8 cellular contexts compared by ENCODE assay signal in the genomic region with DNA sequence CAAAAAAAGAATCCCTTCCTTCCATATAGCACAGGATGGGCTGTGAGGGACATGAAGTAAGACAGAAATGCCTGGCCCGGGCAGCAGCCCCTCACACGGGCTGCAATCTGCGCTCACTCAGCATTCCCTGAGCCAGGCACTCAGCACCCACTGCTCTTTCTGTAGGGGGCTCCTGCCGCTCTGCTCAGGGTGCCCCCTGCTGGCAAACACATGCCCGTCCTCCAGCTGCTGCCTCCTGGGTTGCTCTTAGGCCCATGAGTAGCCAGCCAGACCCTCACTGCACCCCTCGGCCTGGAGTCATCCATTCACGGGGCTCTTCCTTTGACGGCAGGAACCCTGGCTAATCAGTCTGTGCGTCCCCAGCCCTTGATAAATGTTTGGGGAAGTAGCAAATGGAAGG. TPM values are rescaled to one million over a fixed set of nuclear protein-coding genes. Genes with fewer than 3 reads are reported as not detected.
A peak's percentile ranks its signal among the peaks of the same experiment; 100 is the strongest.
DNase-seq lines count a peak whose midpoint lies in the region; ATAC-seq, FAIRE-seq and TF ChIP-seq lines count a peak whose summit lies in the region.

No MANE protein-coding gene starts in this region.

- H3K4me3 ChIP-seq in H1 (ENCODE audit: extremely low read depth in 1 of 4, insufficient read depth in 2 of 4, low read depth in 3 of 4, low read length in 4 of 4): no peak overlapping the region

- no peak overlapping the region for H3K27ac Mint-ChIP-seq in naive thymus-derived CD8-positive, alpha-beta T cell

- no peak for TF ChIP-seq EP300 in H1 (IDR thresholded peaks at IDR 0.05; ENCODE audit: borderline replicate concordance in 1 of 2, low read depth in 2 of 2, low read length in 2 of 2)

- no peak overlapping the region for H4K5ac ChIP-seq in H1 (ENCODE audit: insufficient read length, low read depth, low read length)

- no peaks in the 10 kb centered on the region for H3K23me2 ChIP-seq in H1 (ENCODE audit: low read depth, low read length)

- TF ChIP-seq POLR2A in H1 (IDR thresholded peaks at IDR 0.05; ENCODE audit: control extremely low read depth in 1 of 2, low read depth in 2 of 2, low read length in 2 of 2): no peak

- H3K4me1 Mint-ChIP-seq in naive thymus-derived CD8-positive, alpha-beta T cell: peaks cover 7 to 18% (median 10%) of the 10 kb centered on the region in 4 donors

- no peak overlapping the region for H2BK5ac ChIP-seq in H1 (ENCODE audit: low read depth, low read length)

- H3K27ac ChIP-seq in H1 (ENCODE audit: low read depth, low read length): no peak overlapping the region

- H3K79me2 ChIP-seq in H1 (ENCODE audit: control insufficient read depth in 1 of 2, insufficient read depth in 2 of 2, low read length in 2 of 2): 0 out of 4 replicates have a peak, but pooled peaks cover 0 to 3% of the 10 kb centered on the region in 2 experiments

- H3K4me1 ChIP-seq in H1 (replicated peaks in 1 of 4; ENCODE audit: control insufficient read depth in 3 of 4, insufficient read depth in 4 of 4, low read length in 3 of 4): no peaks in the 10 kb centered on the region

- peak; percentile 57 for DNase-seq in AG08395 (ENCODE audit: low spot score)
- no peak for DNase-seq in GM18507 (ENCODE audit: extremely low spot score, insufficient read length, low read depth)
- DNase-seq in UCSD-AML1 (lab: John Stamatoyannopoulos, UW; ENCODE audit: unreplicated experiment): peak; percentile 69
- DNase-seq in H1 (ENCODE audit: low read depth in 1 of 2, low spot score in 2 of 2): peak in 1 of 2 experiments; percentile 56
- peak; percentile 25 to 69 (median 41) for DNase-seq in naive thymus-derived CD8-positive, alpha-beta T cell
- DNase-seq in RPMI8226: no peak
- DNase-seq in NCI-H2081 (lab: John Stamatoyannopoulos, UW): no peak
- no peak for DNase-seq in A172 (ENCODE audit: low spot score)

- H3K4me2 ChIP-seq in H1 (ENCODE audit: insufficient read depth in 1 of 2, low read depth in 2 of 2, low read length in 2 of 2): no peak overlapping the region

- H4K20me1 ChIP-seq in H1 (replicated peaks in 1 of 2; ENCODE audit: control insufficient read depth in 1 of 2, insufficient read depth in 2 of 2, low read length in 2 of 2): peaks cover 0 to 9% of the 10 kb centered on the region in 2 experiments

- FAIRE-seq in GM18507 (lab: Jason Lieb, UNC) (peak; percentile 77), H1 (lab: Jason Lieb, UNC) (no peak)

- H3K18ac ChIP-seq in H1 (ENCODE audit: extremely low read depth, low read length): no peak overlapping the region

- POLR2A ChIA-PET in H1 (lab: Charles Lee; ENCODE audit: partially characterized antibody): interaction anchor here (1.6 kb wide), 1 partner anchor 9 kb away, joined by 3 read pairs; no protein-coding TSS in a partner anchor
- POLR2A ChIA-PET in naive thymus-derived CD8-positive, alpha-beta T cell (lab: Charles Lee): no interaction called here

- TF ChIP-seq CTCF in H1 (IDR thresholded peaks at IDR 0.05; ENCODE audit: control extremely low read depth in 1 of 3, insufficient read depth in 1 of 3, low read depth in 1 of 3, low read length in 3 of 3): peak; percentile 65 to 73 (median 72)

- H2BK12ac ChIP-seq in H1 (ENCODE audit: low read depth, low read length): no peak overlapping the region

- H3K4ac ChIP-seq in H1 (replicated peaks; ENCODE audit: insufficient read length, low read depth, low read length): no peak overlapping the region

- H3K9me3 Mint-ChIP-seq in naive thymus-derived CD8-positive, alpha-beta T cell: no peaks in the 10 kb centered on the region

- no peak overlapping the region for H3K56ac ChIP-seq in H1 (replicated peaks; ENCODE audit: insufficient read length, low read depth, low read length)

- CTCF ChIA-PET in H1 (lab: Charles Lee; ENCODE audit: partially characterized antibody): interaction anchor here (1.0 to 2.6 kb wide), 6 partner anchors 9 to 46 kb away, joined by 3 to 10 read pairs (median 4); no protein-coding TSS in a partner anchor

- H3K36me3 ChIP-seq in H1 (ENCODE audit: control insufficient read depth in 2 of 4, insufficient read depth in 4 of 4, low read length in 3 of 4): peaks cover 6 to 71% (median 26%) of the 10 kb centered on the region in 4 experiments; a peak in 6 of 8 replicates

- H3K4me3 Mint-ChIP-seq in naive thymus-derived CD8-positive, alpha-beta T cell: no peak overlapping the region

- H3K23ac ChIP-seq in H1 (ENCODE audit: insufficient read length): no peak overlapping the region

- no peak overlapping the region for H2BK120ac ChIP-seq in H1 (replicated peaks; ENCODE audit: low read depth, low read length)

- peak; percentile 75 to 91 for ATAC-seq in naive thymus-derived CD8-positive, alpha-beta T cell

- H2BK20ac ChIP-seq in H1 (ENCODE audit: low read length): no peak overlapping the region

- H2AFZ ChIP-seq in H1 (ENCODE audit: low read length): no peak overlapping the region

- no peak overlapping the region for H3K9ac ChIP-seq in H1 (replicated peaks in 1 of 4; ENCODE audit: extremely low read depth in 1 of 4, low read depth in 3 of 4, low read length in 3 of 4)

- H4K91ac ChIP-seq in H1 (replicated peaks; ENCODE audit: insufficient read length, low read length): no peak overlapping the region

- no peak overlapping the region for H3K14ac ChIP-seq in H1 (ENCODE audit: insufficient read length)

- TF ChIP-seq RAD21 in H1 (IDR thresholded peaks at IDR 0.05 in 1 of 2, conservative IDR thresholded peaks at IDR 0.05 in 1 of 2; ENCODE audit: low read depth in 2 of 2, low read length in 2 of 2): peak; percentile 48 to 64

- H4K8ac ChIP-seq in H1 (ENCODE audit: extremely low read depth, insufficient read depth, low read length): no peak overlapping the region

- peaks cover 0 to 62% (median 6%) of the 10 kb centered on the region in 3 donors for H3K36me3 Mint-ChIP-seq in naive thymus-derived CD8-positive, alpha-beta T cell

- no peaks in the 10 kb centered on the region for H3K9me3 ChIP-seq in H1 (ENCODE audit: insufficient read depth in 2 of 2, low read depth in 1 of 2, low read length in 1 of 2)

- H3K27me3 Mint-ChIP-seq in naive thymus-derived CD8-positive, alpha-beta T cell: no peaks in the 10 kb centered on the region

- no peak overlapping the region for H2BK15ac ChIP-seq in H1 (ENCODE audit: low read length)

- H2AK5ac ChIP-seq in H1 (ENCODE audit: low read depth, low read length): no peak overlapping the region

- H3K27me3 ChIP-seq in H1 (replicated peaks in 1 of 4; ENCODE audit: control insufficient read depth in 3 of 4, extremely low read depth in 1 of 4, insufficient read depth in 3 of 4, low read length in 3 of 4): no peaks in the 10 kb centered on the region

- peaks cover 5% of the 10 kb centered on the region for H3K79me1 ChIP-seq in H1 (ENCODE audit: low read depth, low read length)

- 83% methylated on average over 9 of the region's 9 CpGs; no CpG with 5 or more reads in 1 of the 2 experiments for WGBS in H1 (ENCODE audit: extremely low coverage in 1 of 2, insufficient coverage in 1 of 2, insufficient read length in 1 of 2, insufficient replicate concordance in 2 of 2, low coverage in 1 of 2, low lambda C conversion rate in 2 of 2, missing lambda C conversion rate in 1 of 2), 2 experiments

RNA-seq across cellular contexts. Expression of a gene that starts 6.9 kb away (rescaled TPM):
- total RNA-seq in H1 (2021; fragmentation: NEBNext Ultra II Directional; extraction: Animal tissue kit (Norgen Biotek cat#: 25700)): 13.7 and 15.8 TPM in 2 replicates
- polyA plus RNA-seq in H1 (2011; rRNA removed): 17.4 and 20.8 TPM in 2 replicates
- polyA plus RNA-seq in H1 (2011; cell fraction: cytosol; rRNA removed): 20.9 TPM
- polyA plus RNA-seq in H1 (2011; cell fraction: nucleus; rRNA removed): 14.6 TPM
- 8.8 to 14.5 TPM (median 12.6 TPM) in 4 replicates for polyA plus RNA-seq in H1 (2012, experiment 1 of 2)
- 16.4 TPM for polyA plus RNA-seq in H1 (2012, experiment 2 of 2)
- 10.2 TPM for polyA plus RNA-seq in H1 (2013, experiment 1 of 2)
- polyA plus RNA-seq in H1 (2013, experiment 2 of 2): 10.4 TPM
- polyA minus RNA-seq in H1 (2011; rRNA and poly(A)+ RNA removed): 8.0 and 9.4 TPM in 2 replicates
- polyA minus RNA-seq in H1 (2011; cell fraction: cytosol; rRNA and poly(A)+ RNA removed): 10.6 TPM
- 19.0 TPM for polyA minus RNA-seq in H1 (2011; cell fraction: nucleus; rRNA and poly(A)+ RNA removed)
- 10 to 100 TPM in 1 of 2 experiments, 1 to 10 TPM in 1; 9.2 to 10.1 TPM for total RNA-seq in naive thymus-derived CD8-positive, alpha-beta T cell
- 10 to 100 TPM; 10.8 to 11.3 (median 10.8) TPM for polyA plus RNA-seq in naive thymus-derived CD8-positive, alpha-beta T cell
- total RNA-seq in A172 (2014; rRNA removed; shearing (Covaris generic)): 18.0 and 18.8 TPM in 2 replicates

RNA-seq across cellular contexts. Expression of a gene that starts 15.1 kb away (rescaled TPM):
- total RNA-seq in H1 (2021; fragmentation: NEBNext Ultra II Directional; extraction: Animal tissue kit (Norgen Biotek cat#: 25700)): 19.2 and 19.9 TPM in 2 replicates
- 51.5 and 63.4 TPM in 2 replicates for polyA plus RNA-seq in H1 (2011; rRNA removed)
- 31.2 TPM for polyA plus RNA-seq in H1 (2011; cell fraction: cytosol; rRNA removed)
- polyA plus RNA-seq in H1 (2011; cell fraction: nucleus; rRNA removed): 31.8 TPM
- 9.5 to 28.2 TPM (median 19.1 TPM) in 4 replicates for polyA plus RNA-seq in H1 (2012, experiment 1 of 2)
- 21.4 TPM for polyA plus RNA-seq in H1 (2012, experiment 2 of 2)
- 37.2 TPM for polyA plus RNA-seq in H1 (2013, experiment 1 of 2)
- 37.9 TPM for polyA plus RNA-seq in H1 (2013, experiment 2 of 2)
- polyA minus RNA-seq in H1 (2011; rRNA and poly(A)+ RNA removed): 1.3 and 4.3 TPM in 2 replicates
- polyA minus RNA-seq in H1 (2011; cell fraction: cytosol; rRNA and poly(A)+ RNA removed): 9.0 TPM
- polyA minus RNA-seq in H1 (2011; cell fraction: nucleus; rRNA and poly(A)+ RNA removed): 7.9 TPM
- total RNA-seq in naive thymus-derived CD8-positive, alpha-beta T cell: 10 to 100 TPM; 64.0 to 69.0 TPM
- 100 to 1,000 TPM; 284 to 305 (median 304) TPM for polyA plus RNA-seq in naive thymus-derived CD8-positive, alpha-beta T cell
- 258 and 263 TPM in 2 replicates for total RNA-seq in A172 (2014; rRNA removed; shearing (Covaris generic))

RNA-seq across cellular contexts. Expression of a gene that starts 25.7 kb away (rescaled TPM):
- total RNA-seq in H1 (2021; fragmentation: NEBNext Ultra II Directional; extraction: Animal tissue kit (Norgen Biotek cat#: 25700)): 2.1 and 3.3 TPM in 2 replicates
- 5.5 and 9.1 TPM in 2 replicates for polyA plus RNA-seq in H1 (2011; rRNA removed)
- 5.8 TPM for polyA plus RNA-seq in H1 (2011; cell fraction: cytosol; rRNA removed)
- 5.2 TPM for polyA plus RNA-seq in H1 (2011; cell fraction: nucleus; rRNA removed)
- 1.8 to 3.6 TPM (median 2.8 TPM) in 4 replicates for polyA plus RNA-seq in H1 (2012, experiment 1 of 2)
- polyA plus RNA-seq in H1 (2012, experiment 2 of 2): 4.0 TPM
- 1.5 TPM for polyA plus RNA-seq in H1 (2013, experiment 1 of 2)
- polyA plus RNA-seq in H1 (2013, experiment 2 of 2): 1.3 TPM
- 0.63 and 1.1 TPM in 2 replicates for polyA minus RNA-seq in H1 (2011; rRNA and poly(A)+ RNA removed)
- polyA minus RNA-seq in H1 (2011; cell fraction: cytosol; rRNA and poly(A)+ RNA removed): 1.2 TPM
- 1.2 TPM for polyA minus RNA-seq in H1 (2011; cell fraction: nucleus; rRNA and poly(A)+ RNA removed)
- total RNA-seq in naive thymus-derived CD8-positive, alpha-beta T cell: 1 to 10 TPM; 2.6 TPM
- polyA plus RNA-seq in naive thymus-derived CD8-positive, alpha-beta T cell: 1 to 10 TPM; 2.8 to 6.1 (median 4.0) TPM
- total RNA-seq in A172 (2014; rRNA removed; shearing (Covaris generic)): 6.3 and 8.6 TPM in 2 replicates

RNA-seq across cellular contexts. Expression of a gene that starts 47.1 kb away (rescaled TPM):
- total RNA-seq in H1 (2021; fragmentation: NEBNext Ultra II Directional; extraction: Animal tissue kit (Norgen Biotek cat#: 25700)): 4.1 and 5.0 TPM in 2 replicates
- polyA plus RNA-seq in H1 (2011; rRNA removed): 13.8 and 17.3 TPM in 2 replicates
- polyA plus RNA-seq in H1 (2011; cell fraction: cytosol; rRNA removed): 15.6 TPM
- 14.0 TPM for polyA plus RNA-seq in H1 (2011; cell fraction: nucleus; rRNA removed)
- polyA plus RNA-seq in H1 (2012, experiment 1 of 2): 6.2 to 9.6 TPM (median 8.4 TPM) in 4 replicates
- 3.5 TPM for polyA plus RNA-seq in H1 (2012, experiment 2 of 2)
- 5.0 TPM for polyA plus RNA-seq in H1 (2013, experiment 1 of 2)
- polyA plus RNA-seq in H1 (2013, experiment 2 of 2): 5.5 TPM
- 11.3 and 11.7 TPM in 2 replicates for polyA minus RNA-seq in H1 (2011; rRNA and poly(A)+ RNA removed)
- 3.4 TPM for polyA minus RNA-seq in H1 (2011; cell fraction: cytosol; rRNA and poly(A)+ RNA removed)
- polyA minus RNA-seq in H1 (2011; cell fraction: nucleus; rRNA and poly(A)+ RNA removed): 5.2 TPM
- total RNA-seq in naive thymus-derived CD8-positive, alpha-beta T cell: 1 to 10 TPM; 6.6 to 7.3 TPM
- 10 to 100 TPM; 12.7 to 14.5 (median 12.8) TPM for polyA plus RNA-seq in naive thymus-derived CD8-positive, alpha-beta T cell
- 4.7 and 6.6 TPM in 2 replicates for total RNA-seq in A172 (2014; rRNA removed; shearing (Covaris generic))

RNA-seq across cellular contexts. Expression of a gene that starts 50.7 kb away (rescaled TPM):
- 124 and 125 TPM in 2 replicates for total RNA-seq in H1 (2021; fragmentation: NEBNext Ultra II Directional; extraction: Animal tissue kit (Norgen Biotek cat#: 25700))
- 101 and 152 TPM in 2 replicates for polyA plus RNA-seq in H1 (2011; rRNA removed)
- 63.8 TPM for polyA plus RNA-seq in H1 (2011; cell fraction: cytosol; rRNA removed)
- polyA plus RNA-seq in H1 (2011; cell fraction: nucleus; rRNA removed): 119 TPM
- polyA plus RNA-seq in H1 (2012, experiment 1 of 2): 78.9 to 105 TPM (median 98.6 TPM) in 4 replicates
- polyA plus RNA-seq in H1 (2012, experiment 2 of 2): 117 TPM
- polyA plus RNA-seq in H1 (2013, experiment 1 of 2): 71.1 TPM
- 74.2 TPM for polyA plus RNA-seq in H1 (2013, experiment 2 of 2)
- polyA minus RNA-seq in H1 (2011; rRNA and poly(A)+ RNA removed): 50.6 and 56.1 TPM in 2 replicates
- polyA minus RNA-seq in H1 (2011; cell fraction: cytosol; rRNA and poly(A)+ RNA removed): 63.1 TPM
- polyA minus RNA-seq in H1 (2011; cell fraction: nucleus; rRNA and poly(A)+ RNA removed): 34.2 TPM
- 10 to 100 TPM; 26.0 to 26.9 TPM for total RNA-seq in naive thymus-derived CD8-positive, alpha-beta T cell
- 10 to 100 TPM; 16.2 to 31.4 (median 25.3) TPM for polyA plus RNA-seq in naive thymus-derived CD8-positive, alpha-beta T cell
- total RNA-seq in A172 (2014; rRNA removed; shearing (Covaris generic)): 35.3 and 37.1 TPM in 2 replicates

Comparison
In these comparisons a context has a peak if more than half of its experiments do, and no peak if none do; other contexts are left out.
1. DNase-seq: peak in AG08395 (single experiment), UCSD-AML1 (single experiment) and naive thymus-derived CD8-positive, alpha-beta T cell (10 of 10); none in GM18507 (single experiment), RPMI8226 (single experiment), NCI-H2081 (0 of 2) and A172 (single experiment).